In the genomic region with DNA sequence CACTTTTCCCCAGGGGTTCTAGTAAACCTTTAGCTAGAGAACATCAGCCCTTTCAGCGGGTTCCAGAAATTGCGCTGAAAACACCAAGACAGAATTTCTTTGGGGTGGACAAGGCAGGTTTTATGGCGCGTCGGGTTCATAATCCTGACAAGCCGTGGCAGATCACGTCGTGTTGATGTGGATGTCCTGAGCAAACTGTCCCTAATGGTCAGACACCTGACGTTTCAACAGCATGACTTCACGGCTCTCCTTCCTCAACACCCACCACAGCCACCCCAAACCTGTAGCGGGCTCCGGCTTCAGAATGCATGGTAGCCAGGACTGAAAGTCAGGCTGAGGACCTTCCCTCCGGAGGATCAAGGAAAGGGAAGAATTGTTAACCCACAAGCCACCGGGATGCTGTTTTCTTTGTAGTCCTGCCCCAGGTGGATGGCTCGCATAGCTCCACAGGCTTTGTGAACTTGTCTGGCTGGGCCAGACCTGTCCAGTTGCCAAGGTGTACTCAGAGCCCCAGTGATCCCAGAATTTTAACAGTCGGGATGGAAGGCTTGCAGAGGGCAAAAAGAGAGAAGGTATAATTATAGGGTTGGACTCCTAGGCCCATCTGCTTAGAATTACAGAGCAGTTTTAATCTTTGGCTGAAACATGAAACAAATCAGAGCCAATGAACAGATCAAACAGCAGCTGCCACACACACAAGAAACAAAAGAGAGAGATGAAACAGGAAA, we compare ENCODE assay signal across 10 cellular contexts. TPM values are rescaled to one million over a fixed set of nuclear protein-coding genes. Genes with fewer than 3 reads are reported as not detected.
DNase-seq lines count a peak whose midpoint lies in the region; TF ChIP-seq lines count a peak whose summit lies in the region.
"Had no signal": no experiment of that assay in that cellular context is flagged by ENCODE, and none has a peak within 500 bp of the region (broad histone marks: within the 10 kb centered on the region; RNA-seq: fewer than 3 reads in every experiment).

No MANE protein-coding gene starts in this region.

- CTCF ChIA-PET in AG04449 (lab: Yijun Ruan, JAX), result interaction anchor here (1.0 to 1.2 kb wide), 3 partner anchors 8 to 486 kb away, joined by 3 read pairs; no protein-coding TSS in a partner anchor

- POLR2A ChIA-PET in AG04449 (lab: Yijun Ruan, JAX), result no interaction called here

- H3K9me3 ChIP-seq in endocrine pancreas (ENCODE audit: control insufficient read depth, low read length) (no peaks in the 10 kb centered on the region), neural progenitor cell (ENCODE audit: low read depth) (no peaks in the 10 kb centered on the region)

- H3K9me3 Mint-ChIP-seq in neural progenitor cell, result peaks cover 41% of the 10 kb centered on the region
- H3K9me3 Mint-ChIP-seq: activated naive CD4-positive, alpha-beta T cell treated with anti-CD3 and anti-CD28 coated beads, Interleukin-2, amount 50 U/mL, for 24 hours had no signal

- H3K79me2 ChIP-seq in neural progenitor cell (ENCODE audit: low read depth), result peaks cover 6% of the 10 kb centered on the region

- no peak for TF ChIP-seq CTCF in AG04449 (IDR thresholded peaks at IDR 0.05; ENCODE audit: insufficient read depth, low read length, missing control alignments)
- TF ChIP-seq CTCF in neural progenitor cell (IDR thresholded peaks at IDR 0.05), result no peak

- DNase-seq in AG04449 (ENCODE audit: low read depth, low spot score), result no peak
- peak; percentile 54 for DNase-seq in NCI-H146 treated with DMSO at 0.1 percent for 48 hours (lab: John Stamatoyannopoulos, UW; ENCODE audit: unreplicated experiment)
- DNase-seq in neural progenitor cell (ENCODE audit: low spot score), result peak; percentile 20
- no peak for DNase-seq in NCI-H2029 treated with DMSO at 0.1 percent for 48 hours (lab: John Stamatoyannopoulos, UW)
- DNase-seq in effector CD8-positive, alpha-beta T cell (lab: John Stamatoyannopoulos, UW), result no peak
- DNase-seq in RKO (ENCODE audit: low spot score), result no peak
- DNase-seq in SKM-1 (lab: John Stamatoyannopoulos, UW; ENCODE audit: unreplicated experiment), result no peak

- H3K9ac ChIP-seq in endocrine pancreas (ENCODE audit: control insufficient read depth, insufficient read depth, low read length) (peak overlapping the region; percentile 4), neural progenitor cell (no peak overlapping the region)

- peaks cover 13% of the 10 kb centered on the region for H3K27me3 ChIP-seq in endocrine pancreas (ENCODE audit: control insufficient read depth, insufficient read depth, low read length)
- H3K27me3 ChIP-seq in neural progenitor cell, result peaks cover 74% of the 10 kb centered on the region

- peak overlapping the region; percentile 94 for H3K4me3 Mint-ChIP-seq in neural progenitor cell

- no peak overlapping the region for H3K27ac ChIP-seq in neural progenitor cell

- peaks cover 50% of the 10 kb centered on the region for H3K36me3 Mint-ChIP-seq in neural progenitor cell
- H3K36me3 Mint-ChIP-seq: activated naive CD4-positive, alpha-beta T cell treated with anti-CD3 and anti-CD28 coated beads, Interleukin-2, amount 50 U/mL, for 24 hours had no signal

- peak overlapping the region; percentile 73 for H3K4me2 ChIP-seq in neural progenitor cell

- H4K20me1 ChIP-seq in neural progenitor cell (ENCODE audit: low read depth), result peaks cover 8% of the 10 kb centered on the region

- H3K27me3 Mint-ChIP-seq in neural progenitor cell (ENCODE audit: insufficient read depth, low read depth), result peaks cover 16% of the 10 kb centered on the region

- peaks cover 46% of the 10 kb centered on the region for H3K4me1 Mint-ChIP-seq in neural progenitor cell

- H3K36me3 ChIP-seq in endocrine pancreas (ENCODE audit: control insufficient read depth, insufficient read depth, low read length) (no peaks in the 10 kb centered on the region), neural progenitor cell (no peaks in the 10 kb centered on the region)

- no peak overlapping the region for H2AFZ ChIP-seq in neural progenitor cell (replicated peaks)

- H3K4me1 ChIP-seq in endocrine pancreas (ENCODE audit: control insufficient read depth, insufficient read depth, low read length) (no peaks in the 10 kb centered on the region), neural progenitor cell (no peaks in the 10 kb centered on the region)

- peak overlapping the region; percentile 95 for H3K27ac Mint-ChIP-seq in neural progenitor cell
- H3K27ac Mint-ChIP-seq: activated naive CD4-positive, alpha-beta T cell treated with anti-CD3 and anti-CD28 coated beads, Interleukin-2, amount 50 U/mL, for 24 hours had no signal

- H3K4me3 ChIP-seq in AG04449 (ENCODE audit: low read depth, low read length) (peak overlapping the region; percentile 60), endocrine pancreas (ENCODE audit: control insufficient read depth, insufficient read depth, low read length) (peak overlapping the region; percentile 55), neural progenitor cell (peak overlapping the region; percentile 44)

- peaks cover 14% of the 10 kb centered on the region for H3F3A ChIP-seq in neural progenitor cell (ENCODE audit: low read depth)

RNA-seq across cellular contexts. Expression of a gene that starts 1.5 kb away (rescaled TPM):
- total RNA-seq in neural progenitor cell (ENCODE audit: low replicate concordance), result 1.9 and 4.7 TPM in 2 replicates
- total RNA-seq: lung microvascular endothelial cell had no signal

Comparison
In these comparisons a context has a peak if more than half of its experiments do, and no peak if none do; other contexts are left out.
1. DNase-seq: peak in NCI-H146 treated with DMSO at 0.1 percent for 48 hours (single experiment) and neural progenitor cell (single experiment); none in AG04449 (single experiment), NCI-H2029 treated with DMSO at 0.1 percent for 48 hours (single experiment), effector CD8-positive, alpha-beta T cell (single experiment), RKO (single experiment) and SKM-1 (single experiment).
2. Peak in every context shown above with its lines, with median percentiles within 50 percentile points of each other: H3K4me3 ChIP-seq.